22 cellular contexts compared by ENCODE assay signal in genomic region chr10:71695502-71696476, GRCh38. TPM values are rescaled to one million over a fixed set of nuclear protein-coding genes. Genes with fewer than 3 reads are reported as not detected.
DNase-seq lines count a peak whose midpoint lies in the region; ATAC-seq, FAIRE-seq and TF ChIP-seq lines count a peak whose summit lies in the region.
"Had no signal": no experiment of that assay in that cellular context is flagged by ENCODE, and none has a peak within 500 bp of the region (broad histone marks: within the 10 kb centered on the region; RNA-seq: fewer than 3 reads in every experiment).

No MANE protein-coding gene starts in this region.

- no peaks in the 10 kb centered on the region for H3F3A ChIP-seq in neural progenitor cell (ENCODE audit: low read depth)

- no peak overlapping the region for H3K4me3 ChIP-seq in BLaER1 treated with 17β-estradiol and CSF1 and Interleukin-3, amounts not matched to agents 10 nM and 100 nM
- no peak overlapping the region for H3K4me3 ChIP-seq in neural progenitor cell
- H3K4me3 ChIP-seq in hepatocyte: no peak overlapping the region
- H3K4me3 ChIP-seq: body of pancreas, MG63 had no signal

- FAIRE-seq in GM19239 (lab: Jason Lieb, UNC): peak; percentile 4

- H3K9me3 Mint-ChIP-seq in activated T-helper 17 cell treated with anti-CD3 and anti-CD28 coated beads, Interleukin-2, amount 50 U/mL, for 72 hours: no peaks in the 10 kb centered on the region
- H3K9me3 Mint-ChIP-seq in neural progenitor cell: no peaks in the 10 kb centered on the region
- no peaks in the 10 kb centered on the region for H3K9me3 Mint-ChIP-seq in activated CD4-positive, alpha-beta T cell treated with anti-CD3 and anti-CD28 coated beads, Interleukin-2, amount 10 ng/mL, durations not matched to agents 24 days and 14 days
- H3K9me3 Mint-ChIP-seq: activated CD4-positive, alpha-beta memory T cell treated with anti-CD3 and anti-CD28 coated beads, Interleukin-2, amount 10 ng/mL, durations not matched to agents 7 days and 5 days; H9 had no signal

- TF ChIP-seq CTCF in neural progenitor cell (IDR thresholded peaks at IDR 0.05) (no peak), hepatocyte (IDR thresholded peaks at IDR 0.05; ENCODE audit: poor library complexity) (no peak)

- H3K36me3 Mint-ChIP-seq in activated T-helper 17 cell treated with anti-CD3 and anti-CD28 coated beads, Interleukin-2, amount 50 U/mL, for 72 hours (ENCODE audit: low read depth): no peaks in the 10 kb centered on the region
- H3K36me3 Mint-ChIP-seq in neural progenitor cell: no peaks in the 10 kb centered on the region
- H3K36me3 Mint-ChIP-seq in activated CD4-positive, alpha-beta T cell treated with anti-CD3 and anti-CD28 coated beads, Interleukin-2, amount 10 ng/mL, durations not matched to agents 24 days and 14 days (ENCODE audit: low read depth): no peaks in the 10 kb centered on the region
- H3K36me3 Mint-ChIP-seq: CD4-positive, alpha-beta memory T cell had no signal

- H3K4me2 ChIP-seq in BLaER1 treated with 17β-estradiol and CSF1 and Interleukin-3, amounts not matched to agents 10 nM and 100 nM: peak overlapping the region; percentile 63 to 91 (median 78)
- H3K4me2 ChIP-seq in neural progenitor cell (no peak overlapping the region), hepatocyte (no peak overlapping the region)

- H3K4me1 ChIP-seq in BLaER1 treated with 17β-estradiol and CSF1 and Interleukin-3, amounts not matched to agents 10 nM and 100 nM: peaks cover 51 to 70% (median 58%) of the 10 kb centered on the region in 10 experiments
- H3K4me1 ChIP-seq in neural progenitor cell (peaks cover 8% of the 10 kb centered on the region), hepatocyte (ENCODE audit: insufficient read depth) (no peaks in the 10 kb centered on the region)
- H3K4me1 ChIP-seq: body of pancreas had no signal

- no peaks in the 10 kb centered on the region for H4K20me1 ChIP-seq in BLaER1 treated with 17β-estradiol and CSF1 and Interleukin-3, amounts not matched to agents 10 nM and 100 nM
- no peaks in the 10 kb centered on the region for H4K20me1 ChIP-seq in neural progenitor cell (ENCODE audit: low read depth)
- H4K20me1 ChIP-seq in hepatocyte (ENCODE audit: insufficient read depth, poor library complexity, severe bottlenecking): no peaks in the 10 kb centered on the region

- peaks cover 16% of the 10 kb centered on the region for H3K4me1 Mint-ChIP-seq in activated T-helper 17 cell treated with anti-CD3 and anti-CD28 coated beads, Interleukin-2, amount 50 U/mL, for 72 hours
- H3K4me1 Mint-ChIP-seq in neural progenitor cell: peaks cover 11% of the 10 kb centered on the region
- H3K4me1 Mint-ChIP-seq in activated CD4-positive, alpha-beta T cell treated with anti-CD3 and anti-CD28 coated beads, Interleukin-2, amount 10 ng/mL, durations not matched to agents 24 days and 14 days: peaks cover 39% of the 10 kb centered on the region

- intact Hi-C loops in activated CD4-positive, alpha-beta T cell treated with anti-CD3 and anti-CD28 coated beads, Interleukin-2, amount 10 ng/mL, durations not matched to agents 24 days and 14 days (cut with micrococcal nuclease): loop anchor here (2.0 to 5.0 kb wide), 2 partner anchors 117 to 381 kb away; no protein-coding TSS in a partner anchor

- H3K27ac Mint-ChIP-seq in activated T-helper 17 cell treated with anti-CD3 and anti-CD28 coated beads, Interleukin-2, amount 50 U/mL, for 72 hours: no peak overlapping the region
- H3K27ac Mint-ChIP-seq in neural progenitor cell: peak overlapping the region; percentile 33
- no peak overlapping the region for H3K27ac Mint-ChIP-seq in activated CD4-positive, alpha-beta T cell treated with anti-CD3 and anti-CD28 coated beads, Interleukin-2, amount 10 ng/mL, durations not matched to agents 24 days and 14 days
- H3K27ac Mint-ChIP-seq: activated B cell treated with CpG ODN at 0.5 μM for 24 hours; activated naive CD8-positive, alpha-beta T cell treated with anti-CD3 and anti-CD28 coated beads, Interleukin-2, amount 50 U/mL, for 24 hours had no signal

- H3K4me3 Mint-ChIP-seq in activated T-helper 17 cell treated with anti-CD3 and anti-CD28 coated beads, Interleukin-2, amount 50 U/mL, for 72 hours: peak overlapping the region; percentile 60
- H3K4me3 Mint-ChIP-seq in neural progenitor cell: no peak overlapping the region
- no peak overlapping the region for H3K4me3 Mint-ChIP-seq in activated CD4-positive, alpha-beta T cell treated with anti-CD3 and anti-CD28 coated beads, Interleukin-2, amount 10 ng/mL, durations not matched to agents 24 days and 14 days
- H3K4me3 Mint-ChIP-seq: activated B cell treated with CpG ODN at 0.5 μM for 24 hours; activated CD4-positive, alpha-beta memory T cell treated with anti-CD3 and anti-CD28 coated beads, Interleukin-2, amount 10 ng/mL, durations not matched to agents 7 days and 5 days; activated naive CD8-positive, alpha-beta T cell treated with anti-CD3 and anti-CD28 coated beads, Interleukin-2, amount 50 U/mL, for 24 hours; H9 had no signal

- ATAC-seq in activated T-helper 17 cell treated with anti-CD3 and anti-CD28 coated beads, Interleukin-2, amount 50 U/mL, for 72 hours (replicated peaks): no peak
- ATAC-seq: activated naive CD8-positive, alpha-beta T cell treated with anti-CD3 and anti-CD28 coated beads, Interleukin-2, amount 50 U/mL, for 24 hours had no signal

- H3K79me2 ChIP-seq in neural progenitor cell (ENCODE audit: low read depth) (no peaks in the 10 kb centered on the region), hepatocyte (no peaks in the 10 kb centered on the region)

- no peak for DNase-seq in GM19239 (ENCODE audit: insufficient read length, low spot score)
- DNase-seq in neural progenitor cell (ENCODE audit: low spot score): no peak
- no peak for DNase-seq in stimulated activated CD4-positive, alpha-beta T cell treated with anti-CD3 and anti-CD28 coated beads, Interleukin-2, amount 100 ng/mL, for 48 hours
- DNase-seq in hepatocyte (ENCODE audit: low spot score): no peak
- DNase-seq in activated CD4-positive, alpha-beta T cell treated with anti-CD3 and anti-CD28 coated beads, Interleukin-2, amount 10 ng/mL, durations not matched to agents 24 days and 14 days: no peak
- no peak for DNase-seq in COLO829 (ENCODE audit: low spot score)
- DNase-seq: DMS153 had no signal

- H2AFZ ChIP-seq in neural progenitor cell (replicated peaks): no peak overlapping the region
- no peak overlapping the region for H2AFZ ChIP-seq in hepatocyte

- H3K9me3 ChIP-seq in BLaER1 treated with 17β-estradiol and CSF1 and Interleukin-3, amounts not matched to agents 10 nM and 100 nM (replicated peaks in 1 of 11): peaks cover 0 to 8% (median 4%) of the 10 kb centered on the region in 11 experiments; a peak in 5 of 22 replicates
- no peaks in the 10 kb centered on the region for H3K9me3 ChIP-seq in neural progenitor cell (ENCODE audit: low read depth)
- no peaks in the 10 kb centered on the region for H3K9me3 ChIP-seq in hepatocyte (ENCODE audit: low read depth)
- H3K9me3 ChIP-seq: body of pancreas, MG63 had no signal

- no peaks in the 10 kb centered on the region for H3K36me3 ChIP-seq in BLaER1 treated with 17β-estradiol and CSF1 and Interleukin-3, amounts not matched to agents 10 nM and 100 nM
- H3K36me3 ChIP-seq in neural progenitor cell (no peaks in the 10 kb centered on the region), hepatocyte (replicated peaks; ENCODE audit: insufficient read depth, low read depth) (no peaks in the 10 kb centered on the region)
- H3K36me3 ChIP-seq: MG63 had no signal

- H3K27me3 Mint-ChIP-seq in activated T-helper 17 cell treated with anti-CD3 and anti-CD28 coated beads, Interleukin-2, amount 50 U/mL, for 72 hours: no peaks in the 10 kb centered on the region
- H3K27me3 Mint-ChIP-seq in neural progenitor cell (ENCODE audit: insufficient read depth, low read depth): peaks cover 6% of the 10 kb centered on the region
- no peaks in the 10 kb centered on the region for H3K27me3 Mint-ChIP-seq in activated CD4-positive, alpha-beta T cell treated with anti-CD3 and anti-CD28 coated beads, Interleukin-2, amount 10 ng/mL, durations not matched to agents 24 days and 14 days
- H3K27me3 Mint-ChIP-seq: activated B cell treated with CpG ODN at 0.5 μM for 24 hours; activated CD4-positive, alpha-beta memory T cell treated with anti-CD3 and anti-CD28 coated beads, Interleukin-2, amount 10 ng/mL, durations not matched to agents 7 days and 5 days; activated naive CD8-positive, alpha-beta T cell treated with anti-CD3 and anti-CD28 coated beads, Interleukin-2, amount 50 U/mL, for 24 hours; CD4-positive, alpha-beta memory T cell had no signal

- WGBS in hepatocyte (ENCODE audit: low lambda C conversion rate, missing lambda C conversion rate): 84% methylated on average over 14 of the region's 14 CpGs

- H3K9me2 ChIP-seq in hepatocyte (replicated peaks; ENCODE audit: insufficient read depth): no peaks in the 10 kb centered on the region

- no peaks in the 10 kb centered on the region for H3K27me3 ChIP-seq in BLaER1 treated with 17β-estradiol and CSF1 and Interleukin-3, amounts not matched to agents 10 nM and 100 nM
- no peaks in the 10 kb centered on the region for H3K27me3 ChIP-seq in neural progenitor cell
- H3K27me3 ChIP-seq in hepatocyte: no peaks in the 10 kb centered on the region
- H3K27me3 ChIP-seq: body of pancreas, MG63 had no signal

- H3K27ac ChIP-seq in BLaER1 treated with 17β-estradiol and CSF1 and Interleukin-3, amounts not matched to agents 10 nM and 100 nM: peak overlapping the region in 8 of 11 experiments; percentile 12 to 76 (median 54); a peak in 13 of 22 replicates
- no peak overlapping the region for H3K27ac ChIP-seq in neural progenitor cell
- no peak overlapping the region for H3K27ac ChIP-seq in hepatocyte
- H3K27ac ChIP-seq: body of pancreas, epithelial cell of prostate had no signal

- H3K9ac ChIP-seq in BLaER1 treated with 17β-estradiol and CSF1 and Interleukin-3, amounts not matched to agents 10 nM and 100 nM: peak overlapping the region in 8 of 11 experiments; percentile 12 to 50 (median 36); a peak in 11 of 22 replicates
- H3K9ac ChIP-seq in neural progenitor cell: no peak overlapping the region

RNA-seq across cellular contexts. Expression of gene C10orf105, which starts 23.8 kb away (rescaled TPM):
- 1 to 10 TPM in 1 of 2 donors, under 1 TPM in 1; 0.04 to 1.0 TPM for total RNA-seq in activated T-helper 17 cell treated with anti-CD3 and anti-CD28 coated beads, Interleukin-2, amount 50 U/mL, for 72 hours
- 0.39 and 1.5 TPM in 2 replicates for total RNA-seq in neural progenitor cell (ENCODE audit: low replicate concordance)
- total RNA-seq in hepatocyte: not detected in 2 replicates
- 0.21 TPM in 1 of 2 replicates, not detected in the other for polyA plus RNA-seq in hepatocyte
- total RNA-seq in activated CD4-positive, alpha-beta T cell treated with anti-CD3 and anti-CD28 coated beads, Interleukin-2, amount 10 ng/mL, durations not matched to agents 24 days and 14 days: 0.26 and 0.33 TPM in 2 replicates
- total RNA-seq: activated B cell treated with CpG ODN at 0.5 μM for 24 hours, body of pancreas, chondrocyte, G401, osteocyte, renal cortical epithelial cell had no signal
- polyA plus RNA-seq: AG04450 had no signal

Comparison
In these comparisons a context has a peak if more than half of its experiments do, and no peak if none do; other contexts are left out.
1. H3K27ac ChIP-seq: peak in BLaER1 treated with 17β-estradiol and CSF1 and Interleukin-3, amounts not matched to agents 10 nM and 100 nM (8 of 11); none in neural progenitor cell (single experiment) and hepatocyte (single experiment).
2. H3K4me2 ChIP-seq: peak in BLaER1 treated with 17β-estradiol and CSF1 and Interleukin-3, amounts not matched to agents 10 nM and 100 nM (11 of 11); none in neural progenitor cell (single experiment) and hepatocyte (single experiment).